2 cellular contexts compared by ENCODE assay signal in the genomic region with DNA sequence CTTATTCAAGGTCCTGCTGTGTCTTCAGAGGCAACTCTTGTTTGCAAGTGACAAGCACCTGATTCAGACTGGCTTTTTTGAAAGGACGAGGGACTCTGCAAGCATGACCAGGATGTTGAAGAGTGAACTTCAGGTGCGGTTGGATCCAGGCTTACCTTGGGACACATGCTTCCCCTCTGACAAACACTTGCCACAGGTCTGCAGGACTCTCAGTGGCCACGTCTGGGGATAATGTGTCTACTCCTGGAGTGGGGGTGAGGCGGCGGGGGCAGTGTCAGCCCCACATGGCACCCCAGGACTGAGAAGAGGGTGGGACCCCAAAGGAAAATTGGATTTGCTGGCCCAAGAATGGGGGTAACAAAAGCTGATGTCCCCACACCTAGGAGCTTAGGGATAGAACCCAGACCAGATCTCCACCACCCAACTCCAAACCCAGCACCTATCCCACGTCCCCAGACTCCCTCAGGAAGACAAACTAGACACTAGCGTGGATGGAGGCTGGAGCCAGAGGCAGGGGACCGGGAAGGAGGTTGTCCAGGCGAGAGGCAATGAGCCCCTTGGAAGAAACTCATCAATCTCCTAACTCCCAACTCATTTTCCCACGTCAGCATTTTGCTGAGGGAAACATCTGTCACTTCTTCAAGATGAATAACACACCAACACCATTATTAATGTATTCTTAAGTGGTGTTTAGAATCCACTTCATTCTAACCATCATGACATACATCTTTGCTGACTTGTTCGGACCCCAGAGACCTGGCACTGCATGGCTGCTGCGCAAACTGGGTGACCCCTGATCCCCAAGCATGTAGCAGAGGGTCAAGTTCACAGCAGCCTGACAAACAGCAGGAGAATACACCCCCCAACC.
TF ChIP-seq lines count a peak whose summit lies in the region.

No MANE protein-coding gene starts in this region.

TF ChIP-seq in IMR-90, 13 proteins besides CTCF, POLR2A, EP300 and RAD21:
- TF ChIP-seq RFX5 (IDR thresholded peaks at IDR 0.05; ENCODE audit: low read depth, low read length) (no peak), NFE2L2 (IDR thresholded peaks at IDR 0.05; ENCODE audit: low read depth, low read length) (no peak), USF2 (IDR thresholded peaks at IDR 0.05; ENCODE audit: low read depth, low read length) (no peak), MAFK (IDR thresholded peaks at IDR 0.05; ENCODE audit: low read depth, low read length) (peak; percentile 88), CHD1 (IDR thresholded peaks at IDR 0.05; ENCODE audit: low read depth, low read length) (no peak)

TF ChIP-seq in K562, 482 proteins besides CTCF, POLR2A, EP300 and RAD21:
- TF ChIP-seq NR2C2 (CRISPR knock-in tag; IDR thresholded peaks at IDR 0.05) (no peak), NR2C2 (tag; IDR thresholded peaks at IDR 0.05) (no peak), MTA2 (IDR thresholded peaks at IDR 0.05; ENCODE audit: low read depth) (no peak), MAFK (IDR thresholded peaks at IDR 0.05; ENCODE audit: low read length) (peak; percentile 79), MAFF (IDR thresholded peaks at IDR 0.05; ENCODE audit: low read length) (peak; percentile 84), ARID3A (IDR thresholded peaks at IDR 0.05; ENCODE audit: borderline replicate concordance, low read depth, low read length) (no peak), ZNF785 (CRISPR knock-in tag; IDR thresholded peaks at IDR 0.05) (no peak), ZNF316 (IDR thresholded peaks at IDR 0.05) (peak; percentile 95), RBM34 (IDR thresholded peaks at IDR 0.05; ENCODE audit: borderline replicate concordance, insufficient read depth, low read length) (no peak), ELF2 (CRISPR knock-in tag; IDR thresholded peaks at IDR 0.05) (no peak), FOXP4 (CRISPR knock-in tag; IDR thresholded peaks at IDR 0.05; ENCODE audit: borderline replicate concordance) (no peak), FOXJ2 (tag; IDR thresholded peaks at IDR 0.05) (no peak), MAFG (tag; conservative IDR thresholded peaks at IDR 0.05) (peak; percentile 87), IRF2 (CRISPR knock-in tag; IDR thresholded peaks at IDR 0.05) (no peak), C11orf30 (IDR thresholded peaks at IDR 0.05; ENCODE audit: low read depth) (peak; percentile 87)
- TF ChIP-seq, protein P1, sequence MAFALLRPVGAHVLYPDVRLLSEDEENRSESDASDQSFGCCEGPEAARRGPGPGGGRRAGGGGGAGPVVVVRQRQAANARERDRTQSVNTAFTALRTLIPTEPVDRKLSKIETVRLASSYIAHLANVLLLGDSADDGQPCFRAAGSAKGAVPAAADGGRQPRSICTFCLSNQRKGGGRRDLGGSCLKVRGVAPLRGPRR (CRISPR knock-in tag; IDR thresholded peaks at IDR 0.05), result no peak
